8 cellular contexts compared by ENCODE assay signal in genomic region chr4:163332526-163333405, GRCh38. TPM values are rescaled to one million over a fixed set of nuclear protein-coding genes. Genes with fewer than 3 reads are reported as not detected.
DNase-seq lines count a peak whose midpoint lies in the region; ATAC-seq and TF ChIP-seq lines count a peak whose summit lies in the region.

TSS of gene NPY1R (minus strand) at chr4:163332596. CDS start at chr4:163326554, 6,042 bp downstream.

- intact Hi-C loops in Panc1 (cut with micrococcal nuclease; ENCODE audit: unreplicated experiment) (loop anchor here (2.0 to 5.0 kb wide), 5 partner anchors 165 to 836 kb away; partner anchors contain the start of gene NAF1), right cardiac atrium (cut with DNase I) (loop anchor here in 2 of 4 donors (5.0 to 10.0 kb wide), 2 partner anchors 688 to 835 kb away; no protein-coding TSS in a partner anchor)

- H3K4me1 Mint-ChIP-seq in progenitor cell of endocrine pancreas (ENCODE audit: low read depth): peaks cover 5% of the 10 kb centered on the region

- no peaks in the 10 kb centered on the region; the same call in none of the 2 replicates for H3K27me3 ChIP-seq in Panc1 (ENCODE audit: control insufficient read depth, insufficient read depth, low read length)
- H3K27me3 ChIP-seq in right cardiac atrium (ENCODE audit: control insufficient read depth, insufficient read depth): no peaks in the 10 kb centered on the region

- H3K4me1 ChIP-seq in Panc1 (ENCODE audit: control insufficient read depth, insufficient read depth, low read length): no peaks in the 10 kb centered on the region
- no peaks in the 10 kb centered on the region for H3K4me1 ChIP-seq in right cardiac atrium (ENCODE audit: control insufficient read depth, insufficient read depth, low read length)

- H3K9me3 Mint-ChIP-seq in progenitor cell of endocrine pancreas (ENCODE audit: low read depth): no peaks in the 10 kb centered on the region

- DNase-seq in DMS 273 treated with DMSO at 0.1 percent for 48 hours (lab: John Stamatoyannopoulos, UW): peak; percentile 27
- peak; percentile 32 for DNase-seq in Panc1 (ENCODE audit: low read depth, low spot score)
- DNase-seq in astrocyte of the cerebellum (ENCODE audit: low read depth): peak; percentile 66
- peak; percentile 69 to 88 (median 82) for DNase-seq in right cardiac atrium
- DNase-seq in progenitor cell of endocrine pancreas (ENCODE audit: low spot score, unreplicated experiment): peak; percentile 67
- no peak for DNase-seq in NCI-H2196 treated with DMSO at 0.1 percent for 48 hours (lab: John Stamatoyannopoulos, UW; ENCODE audit: unreplicated experiment)

- H3K4me3 ChIP-seq in Panc1 (ENCODE audit: low read depth in 2 of 2, low read length in 2 of 2) (peak within 1 kb of the TSS; percentile 41 to 72), astrocyte of the cerebellum (ENCODE audit: low read depth, low read length) (peak within 1 kb of the TSS; percentile 52), right cardiac atrium (ENCODE audit: low read length) (peak within 1 kb of the TSS; percentile 60)

- BruUV-seq in Panc1 (replicated peaks; lab: Mats Ljungman, UMichigan): no TSS peak

- no peaks in the 10 kb centered on the region for H3K36me3 ChIP-seq in Panc1 (ENCODE audit: control insufficient read depth, insufficient read depth, low read length)

- peak; percentile 78 for TF ChIP-seq CTCF in Panc1 (IDR thresholded peaks at IDR 0.05)
- TF ChIP-seq CTCF in astrocyte of the cerebellum (IDR thresholded peaks at IDR 0.05; ENCODE audit: low read depth, low read length, missing control alignments): peak; percentile 75
- TF ChIP-seq CTCF in progenitor cell of endocrine pancreas (IDR thresholded peaks at IDR 0.05; ENCODE audit: unreplicated experiment): peak; percentile 78

- H3K4me3 Mint-ChIP-seq in progenitor cell of endocrine pancreas (ENCODE audit: low read depth): peak within 1 kb of the TSS; percentile 95

- CTCF ChIA-PET in Panc1 (lab: Charles Lee): interaction anchor here (0.5 to 1.2 kb wide), 3 partner anchors 64 to 835 kb away, joined by 3 to 6 read pairs (median 3); partner anchors contain the start of gene TMA16

- ATAC-seq in GM21360 (IDR thresholded peaks at IDR 0.05; ENCODE audit: unreplicated experiment) (peak; percentile 83), HG03575 (IDR thresholded peaks at IDR 0.05; ENCODE audit: extremely low read depth, insufficient number of reproducible peaks, low FRiP score, unreplicated experiment) (peak; percentile 65), Panc1 (peak; percentile 95), right cardiac atrium (peak; percentile 94 to 95)

- in situ Hi-C loops in Panc1 (cut with HindIII; ENCODE audit: low pct_unique_long_range_greater_than_20kb, low sequenced_read_pairs) (no loop called here), astrocyte of the cerebellum (cut with HindIII; ENCODE audit: low sequenced_read_pairs) (loop anchor here (25.0 kb wide), 1 partner anchor 845 kb away; no protein-coding TSS in a partner anchor)

- no peak within 1 kb of the TSS for H3K27ac ChIP-seq in Panc1 (ENCODE audit: low read length)
- no peak within 1 kb of the TSS for H3K27ac ChIP-seq in right cardiac atrium (ENCODE audit: low read length)

- H3K9me3 ChIP-seq in Panc1 (ENCODE audit: control insufficient read depth, insufficient read depth, low read depth, low read length): no peaks in the 10 kb centered on the region
- H3K9me3 ChIP-seq in right cardiac atrium (ENCODE audit: control insufficient read depth, low read length): no peaks in the 10 kb centered on the region

- H3K27ac Mint-ChIP-seq in progenitor cell of endocrine pancreas: peak within 1 kb of the TSS; percentile 98

- WGBS in right cardiac atrium: 8% methylated on average over 36 of the region's 36 CpGs

- H3K36me3 Mint-ChIP-seq in progenitor cell of endocrine pancreas (ENCODE audit: insufficient read depth): no peaks in the 10 kb centered on the region

- POLR2A ChIA-PET in Panc1 (lab: Charles Lee): no interaction called here

- H3K27me3 Mint-ChIP-seq in progenitor cell of endocrine pancreas: peaks cover 19% of the 10 kb centered on the region

RNA-seq across cellular contexts. Expression of gene NPY1R, which starts in this region (rescaled TPM):
- total RNA-seq in Panc1 (2021; ENCODE audit: unreplicated experiment) (not detected), right cardiac atrium (10 to 100 TPM in 1 of 4 donors, 1 to 10 TPM in 3; 4.4 to 11.3 (median 5.8) TPM), progenitor cell of endocrine pancreas (12.9 and 13.7 TPM in 2 replicates)
- not detected for polyA plus RNA-seq in Panc1 (2012; ENCODE audit: insufficient read length)
- polyA plus RNA-seq in right cardiac atrium: 4.5 TPM

Comparison
In these comparisons a context has a peak if more than half of its experiments do, and no peak if none do; other contexts are left out.
1. Peak in DNase-seq, ATAC-seq and H3K4me3 ChIP-seq in Panc1; RNA of the gene not detected or under 1 TPM.